Comparison of ENCODE assay signal across 8 cellular contexts in genomic region chr12:53974084-53975018, GRCh38. TPM values are rescaled to one million over a fixed set of nuclear protein-coding genes. Genes with fewer than 3 reads are reported as not detected.
A peak's percentile ranks its signal among the peaks of the same experiment; 100 is the strongest.
DNase-seq lines count a peak whose midpoint lies in the region; ATAC-seq lines count a peak whose summit lies in the region.

Gene HOTAIR, minus strand, starts transcription at chr12:53974954.

- H3K27me3 Mint-ChIP-seq in T-helper 17 cell: peaks cover 79% of the 10 kb centered on the region

- DNase-seq in AG20443 (ENCODE audit: low spot score): peak; percentile 44
- DNase-seq in GM19238 (ENCODE audit: insufficient read length, low spot score): peak; percentile 49
- DNase-seq in T-helper 17 cell: peak in 1 of 3 donors; percentile 38
- DNase-seq in left lobe of liver (ENCODE audit: low spot score): no peak
- DNase-seq in occipital lobe (lab: John Stamatoyannopoulos, UW): no peak
- DNase-seq in cerebellar nuclear complex (lab: John Stamatoyannopoulos, UW): no peak
- DNase-seq in nucleus accumbens (lab: John Stamatoyannopoulos, UW): no peak

- ATAC-seq in T-helper 17 cell (no peak), left lobe of liver (peak; percentile 23), HG03457 (IDR thresholded peaks at IDR 0.05; ENCODE audit: unreplicated experiment) (no peak)

- no peaks in the 10 kb centered on the region for H3K36me3 Mint-ChIP-seq in T-helper 17 cell (ENCODE audit: low read depth)

- H3K27ac Mint-ChIP-seq in T-helper 17 cell: peak within 1 kb of the TSS; percentile 51

- H3K4me1 Mint-ChIP-seq in T-helper 17 cell: peaks cover 5% of the 10 kb centered on the region

- H3K9me3 ChIP-seq in T-helper 17 cell (ENCODE audit: control insufficient read depth, low read length, poor library complexity, severe bottlenecking): no peaks in the 10 kb centered on the region

- H3K4me3 Mint-ChIP-seq in T-helper 17 cell: peak within 1 kb of the TSS; percentile 82

RNA-seq across cellular contexts. Expression of gene HOTAIR, which starts in this region (rescaled TPM):
- total RNA-seq in T-helper 17 cell (not detected), left lobe of liver (not detected), occipital lobe (not detected)

Comparison
In these comparisons a context has a peak if more than half of its experiments do, and no peak if none do; other contexts are left out.
1. Peak in ATAC-seq in left lobe of liver; RNA of the gene not detected or under 1 TPM.
2. DNase-seq: peak in AG20443 (single experiment) and GM19238 (single experiment); none in left lobe of liver (single experiment), occipital lobe (single experiment), cerebellar nuclear complex (0 of 2) and nucleus accumbens (0 of 56).